ENCODE assay signal across 2 cellular contexts in genomic region chr10:13994932-13995331, GRCh38.
TF ChIP-seq lines count a peak whose summit lies in the region.

No MANE protein-coding gene starts in this region.

TF ChIP-seq in SK-N-SH treated with all-trans-retinoic acid at 6 μM for 48 hours, 23 proteins besides CTCF, POLR2A, EP300 and RAD21 (continued from another document):
- TF ChIP-seq, protein P1, sequence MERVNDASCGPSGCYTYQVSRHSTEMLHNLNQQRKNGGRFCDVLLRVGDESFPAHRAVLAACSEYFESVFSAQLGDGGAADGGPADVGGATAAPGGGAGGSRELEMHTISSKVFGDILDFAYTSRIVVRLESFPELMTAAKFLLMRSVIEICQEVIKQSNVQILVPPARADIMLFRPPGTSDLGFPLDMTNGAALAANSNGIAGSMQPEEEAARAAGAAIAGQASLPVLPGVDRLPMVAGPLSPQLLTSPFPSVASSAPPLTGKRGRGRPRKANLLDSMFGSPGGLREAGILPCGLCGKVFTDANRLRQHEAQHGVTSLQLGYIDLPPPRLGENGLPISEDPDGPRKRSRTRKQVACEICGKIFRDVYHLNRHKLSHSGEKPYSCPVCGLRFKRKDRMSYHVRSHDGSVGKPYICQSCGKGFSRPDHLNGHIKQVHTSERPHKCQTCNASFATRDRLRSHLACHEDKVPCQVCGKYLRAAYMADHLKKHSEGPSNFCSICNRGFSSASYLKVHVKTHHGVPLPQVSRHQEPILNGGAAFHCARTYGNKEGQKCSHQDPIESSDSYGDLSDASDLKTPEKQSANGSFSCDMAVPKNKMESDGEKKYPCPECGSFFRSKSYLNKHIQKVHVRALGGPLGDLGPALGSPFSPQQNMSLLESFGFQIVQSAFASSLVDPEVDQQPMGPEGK (CRISPR knock-in tag; IDR thresholded peaks at IDR 0.05; ENCODE audit: borderline replicate concordance): no peak
- TF ChIP-seq ZFP30 (CRISPR knock-in tag; IDR thresholded peaks at IDR 0.05) (no peak), ZFP3 (CRISPR knock-in tag; IDR thresholded peaks at IDR 0.05) (no peak), CSRNP3 (CRISPR knock-in tag; IDR thresholded peaks at IDR 0.05) (no peak), ZNF70 (CRISPR knock-in tag; IDR thresholded peaks at IDR 0.05) (no peak), OSR1 (CRISPR knock-in tag; IDR thresholded peaks at IDR 0.05) (no peak), ARNTL (CRISPR knock-in tag; IDR thresholded peaks at IDR 0.05; ENCODE audit: borderline replicate concordance, low read depth) (no peak), POU6F1 (CRISPR knock-in tag; IDR thresholded peaks at IDR 0.05; ENCODE audit: borderline replicate concordance, low read depth) (no peak)
TF ChIP-seq in SK-N-SH treated with all-trans-retinoic acid at 6 μM for 48 hours: peak in this region for 0.

TF ChIP-seq in WTC11, 78 proteins besides CTCF, POLR2A, EP300 and RAD21 (continued from another document):
- TF ChIP-seq ZNF532 (CRISPR knock-in tag; IDR thresholded peaks at IDR 0.05; ENCODE audit: borderline replicate concordance) (no peak), MXD4 (CRISPR knock-in tag; IDR thresholded peaks at IDR 0.05; ENCODE audit: borderline replicate concordance) (no peak), PRRX2 (CRISPR knock-in tag; IDR thresholded peaks at IDR 0.05) (no peak), NFATC4 (CRISPR knock-in tag; IDR thresholded peaks at IDR 0.05) (no peak), TEAD4 (CRISPR knock-in tag; IDR thresholded peaks at IDR 0.05) (no peak), KAT7 (CRISPR knock-in tag; IDR thresholded peaks at IDR 0.05; ENCODE audit: borderline replicate concordance) (no peak), CREM (CRISPR knock-in tag; IDR thresholded peaks at IDR 0.05) (no peak), IRF2 (CRISPR knock-in tag; IDR thresholded peaks at IDR 0.05; ENCODE audit: borderline replicate concordance, low read depth) (no peak), JUN (CRISPR knock-in tag; IDR thresholded peaks at IDR 0.05) (no peak)
- TF ChIP-seq, protein P2, sequence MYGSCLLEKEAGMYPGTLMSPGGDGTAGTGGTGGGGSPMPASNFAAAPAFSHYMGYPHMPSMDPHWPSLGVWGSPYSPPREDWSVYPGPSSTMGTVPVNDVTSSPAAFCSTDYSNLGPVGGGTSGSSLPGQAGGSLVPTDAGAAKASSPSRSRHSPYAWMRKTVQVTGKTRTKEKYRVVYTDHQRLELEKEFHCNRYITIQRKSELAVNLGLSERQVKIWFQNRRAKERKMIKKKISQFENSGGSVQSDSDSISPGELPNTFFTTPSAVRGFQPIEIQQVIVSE (CRISPR knock-in tag; IDR thresholded peaks at IDR 0.05; ENCODE audit: borderline replicate concordance): no peak
